ENCODE assay signal across 9 cellular contexts in genomic region chr16:81711609-81712329, GRCh38.
DNase-seq lines count a peak whose midpoint lies in the region; ATAC-seq, FAIRE-seq and TF ChIP-seq lines count a peak whose summit lies in the region.
"Had no signal": no experiment of that assay in that cellular context is flagged by ENCODE, and none has a peak within 500 bp of the region (broad histone marks: within the 10 kb centered on the region; RNA-seq: fewer than 3 reads in every experiment).

No MANE protein-coding gene starts in this region.

- TF ChIP-seq CTCF in AG04450 (IDR thresholded peaks at IDR 0.05; ENCODE audit: low read depth, low read length), result no peak
- no peak for TF ChIP-seq CTCF in astrocyte (IDR thresholded peaks at IDR 0.05; ENCODE audit: insufficient read depth, low read depth, low read length)

- peaks cover 20% of the 10 kb centered on the region for H3K4me1 Mint-ChIP-seq in astrocyte (ENCODE audit: low read depth, unreplicated experiment)
- peaks cover 23% of the 10 kb centered on the region for H3K4me1 Mint-ChIP-seq in T-helper 17 cell

- H3K27ac ChIP-seq in AG04450 (ENCODE audit: low read depth, low read length) (no peak overlapping the region), astrocyte (ENCODE audit: low read depth, low read length) (peak overlapping the region; percentile 75)

- H3K9me3 Mint-ChIP-seq in astrocyte (ENCODE audit: unreplicated experiment), result no peaks in the 10 kb centered on the region
- H3K9me3 Mint-ChIP-seq: dendritic cell treated with granulocyte-macrophage colony-stimulating factor and Interleukin-4, amounts not matched to agents 40 ng/mL and 50 ng/mL, for 4 days had no signal

- H3K9me3 ChIP-seq in AG04450 (ENCODE audit: control insufficient read depth, insufficient read depth, low read length) (peaks cover 5% of the 10 kb centered on the region; the same call in 1 of the 2 replicates), astrocyte (ENCODE audit: insufficient read depth, low read depth, low read length) (no peaks in the 10 kb centered on the region), T-helper 17 cell (ENCODE audit: control insufficient read depth, low read length, poor library complexity, severe bottlenecking) (no peaks in the 10 kb centered on the region)

- H3K27ac Mint-ChIP-seq in astrocyte (ENCODE audit: unreplicated experiment), result peak overlapping the region; percentile 73
- no peak overlapping the region for H3K27ac Mint-ChIP-seq in T-helper 17 cell
- H3K27ac Mint-ChIP-seq: dendritic cell treated with granulocyte-macrophage colony-stimulating factor and Interleukin-4, amounts not matched to agents 40 ng/mL and 50 ng/mL, for 4 days had no signal

- H3K79me2 ChIP-seq in astrocyte (ENCODE audit: insufficient read depth, low read length), result no peaks in the 10 kb centered on the region

- peaks cover 3% of the 10 kb centered on the region for H3K36me3 Mint-ChIP-seq in astrocyte (ENCODE audit: low read depth, unreplicated experiment)
- H3K36me3 Mint-ChIP-seq in T-helper 17 cell (ENCODE audit: low read depth), result peaks cover 11% of the 10 kb centered on the region

- POLR2A ChIA-PET in AG04450 (lab: Yijun Ruan, JAX), result interaction anchor here (0.7 to 1.6 kb wide), 5 partner anchors 9 to 198 kb away, joined by 3 to 6 read pairs (median 3); no protein-coding TSS in a partner anchor

- DNase-seq in AG04450 (ENCODE audit: low read depth, low spot score), result peak; percentile 66
- peak; percentile 95 for DNase-seq in HTR-8/SVneo (ENCODE audit: insufficient read length, low spot score)
- peak; percentile 95 for DNase-seq in astrocyte (ENCODE audit: low read depth)
- peak; percentile 88 for DNase-seq in kidney glomerular epithelial cell (lab: John Stamatoyannopoulos, UW)
- no peak for DNase-seq in inferior parietal cortex (ENCODE audit: extremely low spot score)
- DNase-seq in T-helper 17 cell, result no peak
- DNase-seq in NCI-H1694 (lab: John Stamatoyannopoulos, UW), result no peak

- no peak overlapping the region for H2AFZ ChIP-seq in astrocyte (ENCODE audit: low read depth, low read length)

- H3K27me3 ChIP-seq in AG04450 (ENCODE audit: control insufficient read depth, insufficient read depth, low read length) (peaks cover 20% of the 10 kb centered on the region), astrocyte (ENCODE audit: insufficient read depth, low read length) (no peaks in the 10 kb centered on the region)

- peak overlapping the region; percentile 71 for H3K4me2 ChIP-seq in astrocyte (ENCODE audit: low read length)

- FAIRE-seq in HTR-8/SVneo (lab: Jason Lieb, UNC) (peak; percentile 83), astrocyte (lab: Jason Lieb, UNC) (peak; percentile 81)

- ATAC-seq in GM21447 (IDR thresholded peaks at IDR 0.05; ENCODE audit: unreplicated experiment) (no peak), T-helper 17 cell (no peak)

- H4K20me1 ChIP-seq in astrocyte (ENCODE audit: insufficient read depth, low read length), result peaks cover 5% of the 10 kb centered on the region

- H3K4me1 ChIP-seq in astrocyte (ENCODE audit: insufficient read depth, low read length), result peaks cover 28% of the 10 kb centered on the region

- H3K4me3 Mint-ChIP-seq in astrocyte (ENCODE audit: unreplicated experiment) (peak overlapping the region; percentile 55), T-helper 17 cell (no peak overlapping the region)
- H3K4me3 Mint-ChIP-seq: dendritic cell treated with granulocyte-macrophage colony-stimulating factor and Interleukin-4, amounts not matched to agents 40 ng/mL and 50 ng/mL, for 4 days had no signal

- peak overlapping the region; percentile 71 for H3K9ac ChIP-seq in astrocyte (ENCODE audit: low read length)

- H3K36me3 ChIP-seq in astrocyte (ENCODE audit: insufficient read depth, low read length), result no peaks in the 10 kb centered on the region

- H3K4me3 ChIP-seq in AG04450 (ENCODE audit: low read depth, low read length) (no peak overlapping the region), astrocyte (ENCODE audit: insufficient read depth, low read depth, low read length) (no peak overlapping the region)

- CTCF ChIA-PET in AG04450 (lab: Charles Lee), result interaction anchor here (1.2 kb wide), 1 partner anchor 89 kb away, joined by 5 read pairs; no protein-coding TSS in a partner anchor

- H3K27me3 Mint-ChIP-seq in astrocyte (ENCODE audit: low read depth, unreplicated experiment), result peaks cover 4% of the 10 kb centered on the region
- no peaks in the 10 kb centered on the region for H3K27me3 Mint-ChIP-seq in T-helper 17 cell
- H3K27me3 Mint-ChIP-seq: dendritic cell treated with granulocyte-macrophage colony-stimulating factor and Interleukin-4, amounts not matched to agents 40 ng/mL and 50 ng/mL, for 4 days had no signal

Comparison
In these comparisons a context has a peak if more than half of its experiments do, and no peak if none do; other contexts are left out.
1. DNase-seq: peak in AG04450 (single experiment), HTR-8/SVneo (single experiment), astrocyte (single experiment) and kidney glomerular epithelial cell (single experiment); none in inferior parietal cortex (single experiment), T-helper 17 cell (0 of 3) and NCI-H1694 (single experiment).